ENCODE assay signal across 19 cellular contexts in the genomic region with DNA sequence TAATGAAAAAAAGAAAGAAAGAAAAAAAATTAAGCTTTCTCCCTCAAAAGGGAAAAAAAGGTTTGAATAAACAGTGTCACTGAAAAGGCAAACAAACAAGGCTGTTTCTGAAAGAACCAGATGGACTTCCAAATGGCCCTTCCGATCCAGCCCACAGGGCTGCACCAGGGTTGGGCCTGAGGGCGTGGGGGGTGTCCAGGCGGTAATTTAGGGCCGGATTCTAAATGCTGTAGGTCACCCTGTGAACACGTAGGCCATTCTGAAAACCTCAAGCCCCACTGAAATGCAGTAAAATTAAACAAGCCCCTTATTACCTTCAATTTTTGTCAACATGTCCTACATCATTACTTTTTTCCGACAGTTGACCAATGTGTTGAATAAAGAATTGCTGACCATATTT.
DNase-seq lines count a peak whose midpoint lies in the region; ATAC-seq, FAIRE-seq and TF ChIP-seq lines count a peak whose summit lies in the region.
"Had no signal": no experiment of that assay in that cellular context is flagged by ENCODE, and none has a peak within 500 bp of the region (broad histone marks: within the 10 kb centered on the region; RNA-seq: fewer than 3 reads in every experiment).

No MANE protein-coding gene starts in this region.

- TF ChIP-seq RAD21 in IMR-90 (IDR thresholded peaks at IDR 0.05; ENCODE audit: low read length) = no peak

- no TSS peak for BruUV-seq in IMR-90 (replicated peaks; lab: Mats Ljungman, UMichigan)

- in situ Hi-C loops in IMR-90 (cut with MboI; ENCODE audit: low sequenced_read_pairs) = no loop called here

- H3K4me3 ChIP-seq in IMR-90 (ENCODE audit: insufficient read depth, low read depth, low read length) = no peak overlapping the region
- H3K4me3 ChIP-seq: coronary artery, psoas muscle had no signal

- intact Hi-C loops in IMR-90 (cut with micrococcal nuclease) = no loop called here

- peaks cover 8% of the 10 kb centered on the region; the same call in 1 of the 2 replicates for H3K27me3 ChIP-seq in IMR-90 (ENCODE audit: control insufficient read depth, insufficient read depth, low read length)

- no peak overlapping the region for H4K8ac ChIP-seq in IMR-90 (ENCODE audit: low read depth in 2 of 2, low read length in 2 of 2)

- dilution Hi-C loops in IMR-90 (cut with HindIII; ENCODE audit: low sequenced_read_pairs, unreplicated experiment) = no loop called here

- POLR2A ChIA-PET in IMR-90 (lab: Charles Lee; ENCODE audit: unreplicated experiment) = no interaction called here

- H3K36me3 Mint-ChIP-seq in nephron progenitor cell (ENCODE audit: low read depth) = no peaks in the 10 kb centered on the region
- H3K36me3 Mint-ChIP-seq in type B pancreatic cell = no peaks in the 10 kb centered on the region
- H3K36me3 Mint-ChIP-seq: IgD-negative memory B cell had no signal

- no peaks in the 10 kb centered on the region for H3K36me3 ChIP-seq in IMR-90 (ENCODE audit: control insufficient read depth, insufficient read depth, low read length)
- H3K36me3 ChIP-seq: WERI-Rb-1 had no signal

- TF ChIP-seq CTCF in IMR-90 (conservative IDR thresholded peaks at IDR 0.05; ENCODE audit: low read depth, low read length) = no peak
- no peak for TF ChIP-seq CTCF in nephron progenitor cell (IDR thresholded peaks at IDR 0.05)
- TF ChIP-seq CTCF in type B pancreatic cell (conservative IDR thresholded peaks at IDR 0.05) = no peak
- no peak for TF ChIP-seq CTCF in omental fat pad (IDR thresholded peaks at IDR 0.05)

- H3K27me3 Mint-ChIP-seq in nephron progenitor cell (ENCODE audit: low read depth, poor library complexity) = peaks cover 66% of the 10 kb centered on the region
- H3K27me3 Mint-ChIP-seq in type B pancreatic cell = no peaks in the 10 kb centered on the region

- no peak overlapping the region for H3K4me3 Mint-ChIP-seq in nephron progenitor cell
- H3K4me3 Mint-ChIP-seq in type B pancreatic cell = peak overlapping the region; percentile 57
- H3K4me3 Mint-ChIP-seq: IgD-negative memory B cell; stimulated activated naive CD8-positive, alpha-beta T cell treated with anti-CD3 and anti-CD28 coated beads, Interleukin-15, Interleukin-2, amounts not matched to agents 100 ng/mL and 50 ng/mL, for 24 hours had no signal

- ATAC-seq in IMR-90 (ENCODE audit: low read depth) = peak; percentile 40; the same call in 1 of the 2 replicates
- ATAC-seq in omental fat pad (ENCODE audit: low FRiP score) = no peak
- ATAC-seq in HG03460 (IDR thresholded peaks at IDR 0.05; ENCODE audit: unreplicated experiment) = no peak
- ATAC-seq in GM18517 (IDR thresholded peaks at IDR 0.05; ENCODE audit: unreplicated experiment) = no peak
- ATAC-seq: Panc1, psoas muscle had no signal

- no peak overlapping the region for H3K56ac ChIP-seq in IMR-90 (ENCODE audit: extremely low read depth, insufficient read depth, low read length)

- DNase-seq in IMR-90 = no peak
- DNase-seq in nephron progenitor cell = peak; percentile 26
- no peak for DNase-seq in type B pancreatic cell (ENCODE audit: extremely low spot score, unreplicated experiment)
- no peak for DNase-seq in omental fat pad (ENCODE audit: low spot score)
- DNase-seq: DMS153, erythroblast, NCI-H2107, NCI-H748 treated with DMSO at 0.1 percent for 48 hours, psoas muscle, SW 1271, WERI-Rb-1 had no signal

- H2BK20ac ChIP-seq in IMR-90 (ENCODE audit: low read depth, low read length) = no peak overlapping the region

- H4K5ac ChIP-seq in IMR-90 (ENCODE audit: low read depth, low read length) = no peak overlapping the region

- H3K4me1 ChIP-seq in IMR-90 (ENCODE audit: control insufficient read depth, insufficient read depth, low read length) = no peaks in the 10 kb centered on the region; the same call in 1 of the 2 replicates
- H3K4me1 ChIP-seq: psoas muscle had no signal

- no peaks in the 10 kb centered on the region for H3K9me1 ChIP-seq in IMR-90 (ENCODE audit: insufficient read depth, low read length)

- H2AK9ac ChIP-seq in IMR-90 (replicated peaks; ENCODE audit: low read depth, low read length, poor library complexity) = no peak overlapping the region

- no peak for TF ChIP-seq POLR2A in IMR-90 (IDR thresholded peaks at IDR 0.05; ENCODE audit: low read depth, low read length)

- no peak overlapping the region for H3K14ac ChIP-seq in IMR-90 (replicated peaks; ENCODE audit: low read depth, low read length)

- no peak overlapping the region for H2BK5ac ChIP-seq in IMR-90 (ENCODE audit: low read depth, low read length, poor library complexity, severe bottlenecking)

- H3K4ac ChIP-seq in IMR-90 (ENCODE audit: low read depth, low read length) = no peak overlapping the region

- no peak overlapping the region for H3K23ac ChIP-seq in IMR-90 (ENCODE audit: low read depth, low read length)

- peaks cover 6% of the 10 kb centered on the region for H3K9me3 Mint-ChIP-seq in nephron progenitor cell
- no peaks in the 10 kb centered on the region for H3K9me3 Mint-ChIP-seq in type B pancreatic cell
- H3K9me3 Mint-ChIP-seq: stimulated activated naive CD8-positive, alpha-beta T cell treated with anti-CD3 and anti-CD28 coated beads, Interleukin-15, Interleukin-2, amounts not matched to agents 100 ng/mL and 50 ng/mL, for 24 hours had no signal

- no peak overlapping the region for H3K27ac Mint-ChIP-seq in nephron progenitor cell
- H3K27ac Mint-ChIP-seq in type B pancreatic cell = peak overlapping the region; percentile 53
- H3K27ac Mint-ChIP-seq: IgD-negative memory B cell; stimulated activated naive CD8-positive, alpha-beta T cell treated with anti-CD3 and anti-CD28 coated beads, Interleukin-15, Interleukin-2, amounts not matched to agents 100 ng/mL and 50 ng/mL, for 24 hours had no signal

- no peaks in the 10 kb centered on the region for H3K79me1 ChIP-seq in IMR-90 (ENCODE audit: low read depth in 1 of 2, low read length in 2 of 2)

- no peaks in the 10 kb centered on the region for H4K20me1 ChIP-seq in IMR-90 (ENCODE audit: insufficient read depth, low read length)

- no peak overlapping the region for H3K9ac ChIP-seq in IMR-90 (ENCODE audit: low read depth, low read length)

- no peak overlapping the region for H2BK120ac ChIP-seq in IMR-90 (ENCODE audit: low read depth, low read length)

- H3K18ac ChIP-seq in IMR-90 (ENCODE audit: low read depth, low read length) = no peak overlapping the region

- CTCF ChIA-PET in IMR-90 (lab: Yijun Ruan, JAX) = interaction anchor here (1.0 to 1.2 kb wide), 2 partner anchors 11 to 94 kb away, joined by 3 to 4 read pairs; no protein-coding TSS in a partner anchor

- no peak overlapping the region for H4K91ac ChIP-seq in IMR-90 (ENCODE audit: insufficient read depth, low read depth, low read length)

- no peaks in the 10 kb centered on the region; the same call in 1 of the 2 replicates for H3K9me3 ChIP-seq in IMR-90 (ENCODE audit: control insufficient read depth, insufficient read depth, low read length)
- H3K9me3 ChIP-seq: psoas muscle had no signal

- H3K4me2 ChIP-seq in IMR-90 (ENCODE audit: low read depth, low read length) = no peak overlapping the region; the same call in 1 of the 2 replicates

- H3K4me1 Mint-ChIP-seq in nephron progenitor cell = peaks cover 40% of the 10 kb centered on the region
- peaks cover 17% of the 10 kb centered on the region for H3K4me1 Mint-ChIP-seq in type B pancreatic cell (ENCODE audit: unreplicated experiment)
- H3K4me1 Mint-ChIP-seq: IgD-negative memory B cell had no signal

- peak; percentile 100 for FAIRE-seq in endometrium (lab: Jason Lieb, UNC)
- FAIRE-seq: islet of Langerhans had no signal

- H2AK5ac ChIP-seq in IMR-90 (ENCODE audit: low read depth, low read length) = no peak overlapping the region

- no peak overlapping the region for H3K27ac ChIP-seq in IMR-90 (ENCODE audit: insufficient read depth, low read length)
- H3K27ac ChIP-seq: coronary artery, psoas muscle, WERI-Rb-1 had no signal

- no peak overlapping the region for H2BK15ac ChIP-seq in IMR-90 (ENCODE audit: low read depth, low read length)

- no CpG with 5 or more reads among the region's 6 CpGs for WGBS in IMR-90 (ENCODE audit: extremely low coverage in 2 of 2, insufficient read length in 1 of 2), 2 experiments

- H2AFZ ChIP-seq in IMR-90 (replicated peaks; ENCODE audit: low read length, poor library complexity) = no peak overlapping the region

TF ChIP-seq in IMR-90, 13 proteins besides CTCF, POLR2A, EP300 and RAD21:
- TF ChIP-seq CHD1 (IDR thresholded peaks at IDR 0.05; ENCODE audit: low read depth, low read length) (no peak), MAZ (IDR thresholded peaks at IDR 0.05; ENCODE audit: borderline replicate concordance, low read depth, low read length) (no peak), SMC3 (IDR thresholded peaks at IDR 0.05; ENCODE audit: low read depth, low read length) (no peak), CEBPB (IDR thresholded peaks at IDR 0.05; ENCODE audit: low read depth, low read length) (no peak), NFE2L2 (IDR thresholded peaks at IDR 0.05; ENCODE audit: low read depth, low read length) (no peak), BHLHE40 (IDR thresholded peaks at IDR 0.05; ENCODE audit: low read depth, low read length) (no peak), USF2 (IDR thresholded peaks at IDR 0.05; ENCODE audit: low read depth, low read length) (no peak), MAFK (IDR thresholded peaks at IDR 0.05; ENCODE audit: low read depth, low read length) (no peak), FOS (IDR thresholded peaks at IDR 0.05; ENCODE audit: low read depth, low read length) (no peak), ELK1 (IDR thresholded peaks at IDR 0.05; ENCODE audit: borderline replicate concordance, low read depth, low read length) (no peak), RFX5 (IDR thresholded peaks at IDR 0.05; ENCODE audit: low read depth, low read length) (no peak), RCOR1 (IDR thresholded peaks at IDR 0.05; ENCODE audit: insufficient replicate concordance, low read length) (no peak), MXI1 (IDR thresholded peaks at IDR 0.05; ENCODE audit: borderline replicate concordance, low read depth, low read length) (no peak)
TF ChIP-seq in IMR-90: peak in this region for 0.
